In the genomic region with DNA sequence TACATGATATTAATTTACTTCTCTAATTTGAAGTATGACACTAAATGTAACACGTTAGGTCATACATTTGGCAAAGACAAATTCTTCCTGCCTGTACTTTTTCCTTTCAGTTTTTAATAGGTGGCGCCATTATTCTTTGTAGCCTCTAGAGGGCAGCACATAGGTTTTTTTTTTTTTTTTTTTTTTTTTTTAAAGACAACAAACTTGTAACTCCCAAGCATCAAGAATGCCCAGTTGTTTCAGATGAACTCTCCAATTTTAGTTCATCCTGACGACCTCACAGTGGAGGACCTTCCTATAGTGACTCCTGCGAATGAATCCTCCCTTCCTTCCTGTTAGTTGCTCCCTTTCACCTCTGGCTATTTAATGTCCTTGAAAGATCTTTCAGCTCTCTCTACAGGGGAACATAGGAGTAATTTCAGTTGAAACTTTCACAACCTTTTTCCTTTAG, we compare ENCODE assay signal across 8 cellular contexts.
DNase-seq lines count a peak whose midpoint lies in the region; ATAC-seq and TF ChIP-seq lines count a peak whose summit lies in the region.

No MANE protein-coding gene starts in this region.

- H3K4me3 Mint-ChIP-seq in activated T-helper 1 cell treated with anti-CD3 and anti-CD28 coated beads, Interleukin-12 subunit alpha, Interleukin-12 subunit beta, Interleukin-2, Interleukin-4 antibody, amounts not matched to agents 30 ng/mL and 10 ng/mL and 1 ng/mL, durations not matched to agents 14 hours and 24 hours and 36 hours, result no peak overlapping the region

- no peak overlapping the region for H3K27ac Mint-ChIP-seq in activated T-helper 1 cell treated with anti-CD3 and anti-CD28 coated beads, Interleukin-12 subunit alpha, Interleukin-12 subunit beta, Interleukin-2, Interleukin-4 antibody, amounts not matched to agents 30 ng/mL and 10 ng/mL and 1 ng/mL, durations not matched to agents 14 hours and 24 hours and 36 hours

- H3K27me3 Mint-ChIP-seq in activated T-helper 1 cell treated with anti-CD3 and anti-CD28 coated beads, Interleukin-12 subunit alpha, Interleukin-12 subunit beta, Interleukin-2, Interleukin-4 antibody, amounts not matched to agents 30 ng/mL and 10 ng/mL and 1 ng/mL, durations not matched to agents 14 hours and 24 hours and 36 hours (ENCODE audit: insufficient read depth), result no peaks in the 10 kb centered on the region

- POLR2A ChIA-PET in BJ (lab: Charles Lee), result no interaction called here

- H3K4me1 Mint-ChIP-seq in activated T-helper 1 cell treated with anti-CD3 and anti-CD28 coated beads, Interleukin-12 subunit alpha, Interleukin-12 subunit beta, Interleukin-2, Interleukin-4 antibody, amounts not matched to agents 30 ng/mL and 10 ng/mL and 1 ng/mL, durations not matched to agents 14 hours and 24 hours and 36 hours (ENCODE audit: low read depth), result peaks cover 10% of the 10 kb centered on the region

- H3K36me3 Mint-ChIP-seq in activated T-helper 1 cell treated with anti-CD3 and anti-CD28 coated beads, Interleukin-12 subunit alpha, Interleukin-12 subunit beta, Interleukin-2, Interleukin-4 antibody, amounts not matched to agents 30 ng/mL and 10 ng/mL and 1 ng/mL, durations not matched to agents 14 hours and 24 hours and 36 hours (ENCODE audit: low read depth), result no peaks in the 10 kb centered on the region

- intact Hi-C loops in activated T-helper 1 cell treated with anti-CD3 and anti-CD28 coated beads, Interleukin-12 subunit alpha, Interleukin-12 subunit beta, Interleukin-2, Interleukin-4 antibody, amounts not matched to agents 30 ng/mL and 10 ng/mL and 1 ng/mL, durations not matched to agents 14 hours and 24 hours and 36 hours (cut with micrococcal nuclease), result loop anchor here (1.0 to 10.0 kb wide), 3 partner anchors 310 to 1352 kb away; no protein-coding TSS in a partner anchor

- H3K27me3 ChIP-seq in BJ (ENCODE audit: control insufficient read depth, insufficient read depth, low read length), result no peaks in the 10 kb centered on the region

- H3K27ac ChIP-seq in VCaP, result peak overlapping the region; percentile 47

- H3K4me3 ChIP-seq in BJ (ENCODE audit: low read depth, low read length) (no peak overlapping the region), retinal pigment epithelial cell (ENCODE audit: low read length) (no peak overlapping the region)

- peak; percentile 52 for ATAC-seq in GM19035 (IDR thresholded peaks at IDR 0.05; ENCODE audit: unreplicated experiment)

- no peaks in the 10 kb centered on the region for H3K36me3 ChIP-seq in BJ (ENCODE audit: control insufficient read depth, insufficient read depth, low read length)

- TF ChIP-seq CTCF in BJ (IDR thresholded peaks at IDR 0.05; ENCODE audit: insufficient read depth, low read depth, low read length) (peak; percentile 59), VCaP (conservative IDR thresholded peaks at IDR 0.05) (peak; percentile 72), retinal pigment epithelial cell (conservative IDR thresholded peaks at IDR 0.05; ENCODE audit: low read depth, low read length) (peak; percentile 60)

- no peaks in the 10 kb centered on the region for H3K9me3 Mint-ChIP-seq in activated T-helper 1 cell treated with anti-CD3 and anti-CD28 coated beads, Interleukin-12 subunit alpha, Interleukin-12 subunit beta, Interleukin-2, Interleukin-4 antibody, amounts not matched to agents 30 ng/mL and 10 ng/mL and 1 ng/mL, durations not matched to agents 14 hours and 24 hours and 36 hours

- CTCF ChIA-PET in BJ (lab: Yijun Ruan, JAX), result interaction anchor here (0.5 to 2.7 kb wide), 17 partner anchors 9 to 378 kb away, joined by 3 to 15 read pairs (median 3); no protein-coding TSS in a partner anchor

- DNase-seq in BJ (ENCODE audit: low read depth) (peak; percentile 8), NCI-H146 (lab: John Stamatoyannopoulos, UW) (peak; percentile 33), glomerular endothelial cell (ENCODE audit: extremely low read depth, low read depth, low spot score) (peak; percentile 18), retinal pigment epithelial cell (ENCODE audit: low read depth) (no peak)
- no peak for DNase-seq in activated naive CD4-positive, alpha-beta T cell treated with Interleukin-2 at 50 U/mL for 16 hours
- no peak for DNase-seq in activated T-helper 1 cell treated with anti-CD3 and anti-CD28 coated beads, Interleukin-12 subunit alpha, Interleukin-12 subunit beta, Interleukin-2, Interleukin-4 antibody, amounts not matched to agents 30 ng/mL and 10 ng/mL and 1 ng/mL, durations not matched to agents 14 hours and 24 hours and 36 hours (ENCODE audit: low spot score)

Comparison
In these comparisons a context has a peak if more than half of its experiments do, and no peak if none do; other contexts are left out.
1. DNase-seq: peak in BJ (single experiment), NCI-H146 (single experiment) and glomerular endothelial cell (single experiment); none in retinal pigment epithelial cell (single experiment), activated naive CD4-positive, alpha-beta T cell treated with Interleukin-2 at 50 U/mL for 16 hours (single experiment) and activated T-helper 1 cell treated with anti-CD3 and anti-CD28 coated beads, Interleukin-12 subunit alpha, Interleukin-12 subunit beta, Interleukin-2, Interleukin-4 antibody, amounts not matched to agents 30 ng/mL and 10 ng/mL and 1 ng/mL, durations not matched to agents 14 hours and 24 hours and 36 hours (single experiment).
2. Peak in every context shown above with its lines, with median percentiles within 50 percentile points of each other: CTCF ChIP-seq.